In genomic region chr7:128210590-128211570, GRCh38 we compare ENCODE assay signal across 23 cellular contexts. TPM values are rescaled to one million over a fixed set of nuclear protein-coding genes. Genes with fewer than 3 reads are reported as not detected.
DNase-seq lines count a peak whose midpoint lies in the region; ATAC-seq, FAIRE-seq and TF ChIP-seq lines count a peak whose summit lies in the region.
"Had no signal": no experiment of that assay in that cellular context is flagged by ENCODE, and none has a peak within 500 bp of the region (broad histone marks: within the 10 kb centered on the region; RNA-seq: fewer than 3 reads in every experiment).

No MANE protein-coding gene starts in this region.

- TF ChIP-seq CTCF in endothelial cell of umbilical vein (IDR thresholded peaks at IDR 0.05; ENCODE audit: extremely low read depth in 1 of 2, insufficient read depth in 1 of 2, low read depth in 1 of 2, low read length in 2 of 2) = no peak

- H3K4me3 Mint-ChIP-seq in IgD-negative memory B cell = no peak overlapping the region
- H3K4me3 Mint-ChIP-seq in activated naive CD4-positive, alpha-beta T cell treated with anti-CD3 and anti-CD28 coated beads, Interleukin-2, amount 10 ng/mL, durations not matched to agents 7 days and 5 days = no peak overlapping the region
- H3K4me3 Mint-ChIP-seq in naive thymus-derived CD4-positive, alpha-beta T cell = no peak overlapping the region
- H3K4me3 Mint-ChIP-seq: activated T-cell treated with anti-CD3 and anti-CD28 coated beads, Interleukin-2, amount 50 U/mL, for 72 hours; nephron progenitor cell; stimulated activated naive CD8-positive, alpha-beta T cell treated with anti-CD3 and anti-CD28 coated beads, Interleukin-15, amount 100 ng/mL, for 72 hours had no signal

- H3K4me1 ChIP-seq in endothelial cell of umbilical vein (ENCODE audit: control insufficient read depth, extremely low read depth, insufficient read depth, low read length) = no peaks in the 10 kb centered on the region
- H3K4me1 ChIP-seq in naive thymus-derived CD4-positive, alpha-beta T cell (ENCODE audit: control insufficient read depth in 2 of 2, insufficient read depth in 2 of 2, low read length in 2 of 2) = no peaks in the 10 kb centered on the region

- TF ChIP-seq POLR2A in endothelial cell of umbilical vein (IDR thresholded peaks at IDR 0.05; ENCODE audit: low read depth, low read length) = no peak

- H2AFZ ChIP-seq in endothelial cell of umbilical vein (ENCODE audit: low read depth, low read length) = no peak overlapping the region

- DNase-seq in COR-L47 (lab: John Stamatoyannopoulos, UW) = peak; percentile 62
- peak; percentile 61 for DNase-seq in NCI-H345 treated with DMSO at 0.1 percent for 48 hours (lab: John Stamatoyannopoulos, UW; ENCODE audit: unreplicated experiment)
- DNase-seq in endothelial cell of umbilical vein (ENCODE audit: low read depth, low spot score) = no peak
- no peak for DNase-seq in activated naive CD4-positive, alpha-beta T cell treated with anti-CD3 and anti-CD28 coated beads, Interleukin-2, amount 10 ng/mL, durations not matched to agents 7 days and 5 days
- no peak for DNase-seq in naive thymus-derived CD4-positive, alpha-beta T cell
- DNase-seq: activated CD4-positive, alpha-beta T cell treated with anti-CD3 and anti-CD28 coated beads for 1 hour; activated T-cell treated with anti-CD3 and anti-CD28 coated beads, Interleukin-2, amount 50 U/mL, for 72 hours; DND-41; H9; midbrain; NCI-H226; nephron progenitor cell; RPMI8226; stimulated activated CD4-positive, alpha-beta T cell treated with anti-CD3 and anti-CD28 coated beads, Interleukin-4, amount 100 ng/mL, for 24 hours; stimulated activated naive CD8-positive, alpha-beta T cell treated with anti-CD3 and anti-CD28 coated beads, Interleukin-15, amount 100 ng/mL, for 72 hours had no signal

- no peaks in the 10 kb centered on the region for H3K36me3 Mint-ChIP-seq in IgD-negative memory B cell
- H3K36me3 Mint-ChIP-seq in activated naive CD4-positive, alpha-beta T cell treated with anti-CD3 and anti-CD28 coated beads, Interleukin-2, amount 10 ng/mL, durations not matched to agents 7 days and 5 days = no peaks in the 10 kb centered on the region
- H3K36me3 Mint-ChIP-seq in naive thymus-derived CD4-positive, alpha-beta T cell = no peaks in the 10 kb centered on the region
- H3K36me3 Mint-ChIP-seq: activated naive CD4-positive, alpha-beta T cell treated with anti-CD3 and anti-CD28 coated beads, Interleukin-2, amount 50 U/mL, for 72 hours had no signal

- H3K36me3 ChIP-seq in endothelial cell of umbilical vein (ENCODE audit: control insufficient read depth in 2 of 2, extremely low read depth in 1 of 2, insufficient read depth in 2 of 2, low read length in 2 of 2) = no peaks in the 10 kb centered on the region
- H3K36me3 ChIP-seq in naive thymus-derived CD4-positive, alpha-beta T cell (ENCODE audit: control insufficient read depth in 2 of 3, insufficient read depth in 3 of 3, low read length in 3 of 3) = no peaks in the 10 kb centered on the region
- H3K36me3 ChIP-seq: tibial nerve had no signal

- CTCF ChIA-PET in endothelial cell of umbilical vein (lab: Charles Lee) = interaction anchor here (1.3 to 8.2 kb wide), 9 partner anchors 9 to 1408 kb away, joined by 3 to 229 read pairs (median 10); no protein-coding TSS in a partner anchor
- CTCF ChIA-PET in activated naive CD4-positive, alpha-beta T cell treated with anti-CD3 and anti-CD28 coated beads, Interleukin-2, amount 10 ng/mL, durations not matched to agents 7 days and 5 days (lab: Charles Lee) = interaction anchor here (0.8 to 9.4 kb wide), 11 partner anchors 9 to 632 kb away, joined by 3 to 161 read pairs (median 15); no protein-coding TSS in a partner anchor
- CTCF ChIA-PET in naive thymus-derived CD4-positive, alpha-beta T cell (lab: Charles Lee) = interaction anchor here (0.6 to 8.1 kb wide), 6 partner anchors 8 to 1290 kb away, joined by 3 to 164 read pairs (median 4); no protein-coding TSS in a partner anchor

- H3K27ac Mint-ChIP-seq in IgD-negative memory B cell = peak overlapping the region in 2 of 3 donors; percentile 13 to 14
- no peak overlapping the region for H3K27ac Mint-ChIP-seq in activated naive CD4-positive, alpha-beta T cell treated with anti-CD3 and anti-CD28 coated beads, Interleukin-2, amount 10 ng/mL, durations not matched to agents 7 days and 5 days
- no peak overlapping the region for H3K27ac Mint-ChIP-seq in naive thymus-derived CD4-positive, alpha-beta T cell
- H3K27ac Mint-ChIP-seq: activated naive CD4-positive, alpha-beta T cell treated with anti-CD3 and anti-CD28 coated beads, Interleukin-2, amount 50 U/mL, for 72 hours; activated T-cell treated with anti-CD3 and anti-CD28 coated beads, Interleukin-2, amount 50 U/mL, for 72 hours; H9; nephron progenitor cell; stimulated activated naive CD8-positive, alpha-beta T cell treated with anti-CD3 and anti-CD28 coated beads, Interleukin-15, amount 100 ng/mL, for 72 hours had no signal

- intact Hi-C loops in endothelial cell of umbilical vein (cut with micrococcal nuclease) = no loop called here
- intact Hi-C loops in naive thymus-derived CD4-positive, alpha-beta T cell (cut with micrococcal nuclease) = no loop called here

- ATAC-seq in HG03095 (IDR thresholded peaks at IDR 0.05; ENCODE audit: unreplicated experiment) = no peak
- no peak for ATAC-seq in GM18870 (IDR thresholded peaks at IDR 0.05; ENCODE audit: unreplicated experiment)
- no peak for ATAC-seq in naive thymus-derived CD4-positive, alpha-beta T cell
- ATAC-seq: stimulated activated naive CD8-positive, alpha-beta T cell treated with anti-CD3 and anti-CD28 coated beads, Interleukin-15, amount 100 ng/mL, for 72 hours had no signal

- H4K20me1 ChIP-seq in endothelial cell of umbilical vein (replicated peaks; ENCODE audit: control insufficient read depth, extremely low read depth, insufficient read depth, low read length) = no peaks in the 10 kb centered on the region

- peaks cover 3% of the 10 kb centered on the region for H3K27me3 Mint-ChIP-seq in IgD-negative memory B cell
- peaks cover 52% of the 10 kb centered on the region for H3K27me3 Mint-ChIP-seq in activated naive CD4-positive, alpha-beta T cell treated with anti-CD3 and anti-CD28 coated beads, Interleukin-2, amount 10 ng/mL, durations not matched to agents 7 days and 5 days
- H3K27me3 Mint-ChIP-seq in naive thymus-derived CD4-positive, alpha-beta T cell = peaks cover 0 to 16% (median 15%) of the 10 kb centered on the region in 5 donors

- dilution Hi-C loops in endothelial cell of umbilical vein (cut with MboI; ENCODE audit: extremely low pct_ligation_motif_present, low sequenced_read_pairs) = loop anchor here (25.0 kb wide), 1 partner anchor 499 kb away; no protein-coding TSS in a partner anchor

- H3K27ac ChIP-seq in endothelial cell of umbilical vein (ENCODE audit: insufficient read depth, low read depth, low read length) = no peak overlapping the region
- H3K27ac ChIP-seq in naive thymus-derived CD4-positive, alpha-beta T cell (ENCODE audit: low read depth, low read length) = no peak overlapping the region
- H3K27ac ChIP-seq: KMS-11, tibial nerve had no signal

- H3K9ac ChIP-seq in endothelial cell of umbilical vein (replicated peaks; ENCODE audit: extremely low read depth, insufficient read depth, low read length) = no peak overlapping the region
- H3K9ac ChIP-seq: KMS-11 had no signal

- H3K9me1 ChIP-seq in endothelial cell of umbilical vein (replicated peaks; ENCODE audit: control insufficient read depth, extremely low read depth, insufficient read depth, low read length) = no peaks in the 10 kb centered on the region

- peaks cover 15 to 24% of the 10 kb centered on the region in 2 experiments for H3K27me3 ChIP-seq in endothelial cell of umbilical vein (ENCODE audit: control insufficient read depth in 2 of 2, insufficient read depth in 2 of 2, low read length in 2 of 2)
- H3K27me3 ChIP-seq in naive thymus-derived CD4-positive, alpha-beta T cell (ENCODE audit: control insufficient read depth in 2 of 2, insufficient read depth in 2 of 2, low read length in 2 of 2) = no peaks in the 10 kb centered on the region

- H3K9me3 ChIP-seq in endothelial cell of umbilical vein (replicated peaks; ENCODE audit: control insufficient read depth, insufficient read depth, low read length) = no peaks in the 10 kb centered on the region
- no peaks in the 10 kb centered on the region for H3K9me3 ChIP-seq in naive thymus-derived CD4-positive, alpha-beta T cell (ENCODE audit: control insufficient read depth in 2 of 3, low read length in 3 of 3)
- H3K9me3 ChIP-seq: tibial nerve had no signal

- POLR2A ChIA-PET in endothelial cell of umbilical vein (lab: Charles Lee) = no interaction called here
- POLR2A ChIA-PET in naive thymus-derived CD4-positive, alpha-beta T cell (lab: Charles Lee) = no interaction called here

- H3K4me2 ChIP-seq in endothelial cell of umbilical vein (ENCODE audit: insufficient read depth, low read length) = no peak overlapping the region
- H3K4me2 ChIP-seq: KMS-11 had no signal

- no peaks in the 10 kb centered on the region for H3K4me1 Mint-ChIP-seq in IgD-negative memory B cell
- H3K4me1 Mint-ChIP-seq in activated naive CD4-positive, alpha-beta T cell treated with anti-CD3 and anti-CD28 coated beads, Interleukin-2, amount 10 ng/mL, durations not matched to agents 7 days and 5 days = no peaks in the 10 kb centered on the region
- H3K4me1 Mint-ChIP-seq in naive thymus-derived CD4-positive, alpha-beta T cell = peaks cover 0 to 2% (median 0%) of the 10 kb centered on the region in 7 donors

- no peak overlapping the region for H3K4me3 ChIP-seq in endothelial cell of umbilical vein (replicated peaks in 1 of 3; ENCODE audit: insufficient read depth in 1 of 3, low read depth in 1 of 3, low read length in 3 of 3)
- no peak overlapping the region for H3K4me3 ChIP-seq in naive thymus-derived CD4-positive, alpha-beta T cell (ENCODE audit: low read length)
- H3K4me3 ChIP-seq: tibial nerve had no signal

- H3K9me3 Mint-ChIP-seq in IgD-negative memory B cell = no peaks in the 10 kb centered on the region
- no peaks in the 10 kb centered on the region for H3K9me3 Mint-ChIP-seq in activated naive CD4-positive, alpha-beta T cell treated with anti-CD3 and anti-CD28 coated beads, Interleukin-2, amount 10 ng/mL, durations not matched to agents 7 days and 5 days
- H3K9me3 Mint-ChIP-seq in naive thymus-derived CD4-positive, alpha-beta T cell = no peaks in the 10 kb centered on the region
- H3K9me3 Mint-ChIP-seq: activated naive CD4-positive, alpha-beta T cell treated with anti-CD3 and anti-CD28 coated beads, Interleukin-2, amount 50 U/mL, for 72 hours; activated T-cell treated with anti-CD3 and anti-CD28 coated beads, Interleukin-2, amount 50 U/mL, for 72 hours; H9; nephron progenitor cell; stimulated activated naive CD8-positive, alpha-beta T cell treated with anti-CD3 and anti-CD28 coated beads, Interleukin-15, amount 100 ng/mL, for 72 hours had no signal

- no TSS peak for BruUV-seq in endothelial cell of umbilical vein (replicated peaks; lab: Mats Ljungman, UMichigan)

- FAIRE-seq in endothelial cell of umbilical vein (lab: Jason Lieb, UNC) = no peak
- FAIRE-seq: colon had no signal

- no peaks in the 10 kb centered on the region for H3K79me2 ChIP-seq in endothelial cell of umbilical vein (ENCODE audit: control insufficient read depth, insufficient read depth, low read length)

RNA-seq across cellular contexts. Expression of gene LEP, which starts 30.2 kb away (rescaled TPM):
- not detected for polyA plus RNA-seq in IgD-negative memory B cell
- total RNA-seq in endothelial cell of umbilical vein = not detected in 2 replicates
- polyA plus RNA-seq in endothelial cell of umbilical vein = not detected in 2 replicates
- not detected in 2 replicates for polyA plus RNA-seq in endothelial cell of umbilical vein (2011; cell fraction: cytosol; rRNA removed)
- not detected in 2 replicates for polyA plus RNA-seq in endothelial cell of umbilical vein (2011; cell fraction: nucleus; rRNA removed)
- polyA plus RNA-seq in endothelial cell of umbilical vein (2012) = not detected in 2 replicates
- polyA minus RNA-seq in endothelial cell of umbilical vein = not detected in 2 replicates
- not detected for polyA minus RNA-seq in endothelial cell of umbilical vein (2011; cell fraction: cytosol; rRNA and poly(A)+ RNA removed)
- polyA minus RNA-seq in endothelial cell of umbilical vein (2011; cell fraction: nucleus; rRNA and poly(A)+ RNA removed) = not detected in 2 replicates
- under 1 TPM in 1 of 5 experiments, not detected in 4; 0.10 TPM for total RNA-seq in naive thymus-derived CD4-positive, alpha-beta T cell
- polyA plus RNA-seq in naive thymus-derived CD4-positive, alpha-beta T cell = not detected
- total RNA-seq: activated naive CD4-positive, alpha-beta T cell treated with anti-CD3 and anti-CD28 coated beads, Interleukin-2, amount 50 U/mL, for 72 hours; activated T-cell treated with anti-CD3 and anti-CD28 coated beads, Interleukin-2, amount 50 U/mL, for 72 hours; H9; pulmonary artery endothelial cell had no signal

Comparison
In these comparisons a context has a peak if more than half of its experiments do, and no peak if none do; other contexts are left out.
1. DNase-seq: peak in COR-L47 (single experiment) and NCI-H345 treated with DMSO at 0.1 percent for 48 hours (single experiment); none in endothelial cell of umbilical vein (single experiment), activated naive CD4-positive, alpha-beta T cell treated with anti-CD3 and anti-CD28 coated beads, Interleukin-2, amount 10 ng/mL, durations not matched to agents 7 days and 5 days (single experiment) and naive thymus-derived CD4-positive, alpha-beta T cell (0 of 9).
2. H3K27ac Mint-ChIP-seq: peak in IgD-negative memory B cell (2 of 3); none in activated naive CD4-positive, alpha-beta T cell treated with anti-CD3 and anti-CD28 coated beads, Interleukin-2, amount 10 ng/mL, durations not matched to agents 7 days and 5 days (single experiment) and naive thymus-derived CD4-positive, alpha-beta T cell (0 of 9).